8 cellular contexts compared by ENCODE assay signal in the genomic region with DNA sequence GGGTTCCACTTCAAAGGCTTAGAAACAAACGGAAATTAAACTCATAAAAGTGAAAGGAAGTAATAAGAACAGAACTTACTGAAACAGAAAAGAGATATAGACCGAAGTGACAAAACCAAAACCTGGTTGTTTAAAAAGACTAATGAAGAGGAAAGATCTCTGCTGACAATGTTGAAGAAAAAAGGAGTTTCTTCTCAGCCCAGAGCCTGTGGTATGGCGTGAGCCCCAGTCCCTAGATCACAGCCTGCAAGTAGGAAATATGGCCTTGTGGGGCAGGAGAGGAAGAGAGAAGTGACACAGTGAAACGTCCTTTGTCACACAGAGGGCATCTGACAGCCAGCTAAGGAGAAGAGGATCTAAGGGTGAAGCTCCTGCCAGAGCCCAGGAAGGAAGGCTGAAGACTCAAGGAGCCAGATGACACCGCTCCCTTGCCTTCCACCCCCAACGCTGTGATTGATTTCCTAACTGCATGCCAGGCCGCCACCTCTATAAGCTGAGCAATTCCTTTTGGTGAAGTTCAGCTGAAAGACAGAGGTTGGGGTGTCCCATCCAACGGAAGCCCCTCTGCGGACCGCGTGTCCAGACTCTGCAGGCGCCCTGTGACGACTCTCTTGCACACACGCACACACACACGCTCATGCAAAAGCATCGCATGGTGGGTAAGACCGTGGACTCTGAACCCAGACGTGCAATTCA.
DNase-seq lines count a peak whose midpoint lies in the region; ATAC-seq and TF ChIP-seq lines count a peak whose summit lies in the region.

No MANE protein-coding gene starts in this region.

- TF ChIP-seq CTCF in left lung (IDR thresholded peaks at IDR 0.05): no peak

- CTCF ChIA-PET in CD4-positive, alpha-beta memory T cell (lab: Charles Lee; ENCODE audit: partially characterized antibody): interaction anchor here (1.2 kb wide), 1 partner anchor 116 kb away, joined by 3 read pairs; no protein-coding TSS in a partner anchor

- peaks cover 51 to 93% (median 72%) of the 10 kb centered on the region in 4 donors for H3K4me1 Mint-ChIP-seq in CD4-positive, alpha-beta memory T cell

- H3K4me3 ChIP-seq in CD4-positive, alpha-beta memory T cell (ENCODE audit: low read length in 2 of 2): peak overlapping the region; percentile 1 to 34
- no peak overlapping the region for H3K4me3 ChIP-seq in left lung

- DNase-seq in CD4-positive, alpha-beta memory T cell: peak in 2 of 5 donors; percentile 31 to 32
- DNase-seq in SIG-M5 (lab: John Stamatoyannopoulos, UW) (peak; percentile 44), left lung (no peak), anterior cingulate cortex (lab: John Stamatoyannopoulos, UW) (no peak), C1 segment of cervical spinal cord (lab: John Stamatoyannopoulos, UW) (no peak)

- peaks cover 0 to 3% of the 10 kb centered on the region in 2 donors for H3K9me3 ChIP-seq in CD4-positive, alpha-beta memory T cell (ENCODE audit: control insufficient read depth in 1 of 2, low read length in 2 of 2)
- no peaks in the 10 kb centered on the region for H3K9me3 ChIP-seq in left lung

- POLR2A ChIA-PET in CD4-positive, alpha-beta memory T cell (lab: Charles Lee; ENCODE audit: partially characterized antibody): interaction anchor here (0.6 to 2.1 kb wide), 3 partner anchors 15 to 1828 kb away, joined by 3 to 10 read pairs (median 3); a partner anchor contains a TSS

- H3K36me3 Mint-ChIP-seq in CD4-positive, alpha-beta memory T cell: peaks cover 18% of the 10 kb centered on the region in 2 donors

- no peaks in the 10 kb centered on the region for H3K36me3 ChIP-seq in CD4-positive, alpha-beta memory T cell (ENCODE audit: insufficient read depth, low read length)
- H3K36me3 ChIP-seq in left lung: no peaks in the 10 kb centered on the region

- peak overlapping the region; percentile 57 for H3K27ac ChIP-seq in CD4-positive, alpha-beta memory T cell (ENCODE audit: low read depth, low read length)
- peak overlapping the region; percentile 19 to 80 for H3K27ac ChIP-seq in left lung

- ATAC-seq in GM21786 (IDR thresholded peaks at IDR 0.05; ENCODE audit: unreplicated experiment) (peak; percentile 65), left lung (peak; percentile 51), GM19328 (IDR thresholded peaks at IDR 0.05; ENCODE audit: unreplicated experiment) (no peak), HG02973 (IDR thresholded peaks at IDR 0.05; ENCODE audit: unreplicated experiment) (no peak)

- peaks cover 0 to 18% (median 7%) of the 10 kb centered on the region in 8 donors for H3K9me3 Mint-ChIP-seq in CD4-positive, alpha-beta memory T cell

- intact Hi-C loops in CD4-positive, alpha-beta memory T cell (cut with micrococcal nuclease): loop anchor here (10.0 kb wide), 2 partner anchors 365 to 735 kb away; no protein-coding TSS in a partner anchor
- intact Hi-C loops in left lung (cut with DNase I): no loop called here

- H3K4me3 Mint-ChIP-seq in CD4-positive, alpha-beta memory T cell: peak overlapping the region; percentile 78 to 92 (median 84)

- peak overlapping the region; percentile 65 to 97 (median 90) for H3K27ac Mint-ChIP-seq in CD4-positive, alpha-beta memory T cell

- no peaks in the 10 kb centered on the region for H3K27me3 Mint-ChIP-seq in CD4-positive, alpha-beta memory T cell

- H3K27me3 ChIP-seq in CD4-positive, alpha-beta memory T cell (ENCODE audit: insufficient read depth, low read length): no peaks in the 10 kb centered on the region
- H3K27me3 ChIP-seq in left lung: no peaks in the 10 kb centered on the region

- peaks cover 90% of the 10 kb centered on the region for H3K4me1 ChIP-seq in CD4-positive, alpha-beta memory T cell (ENCODE audit: insufficient read depth, low read length)
- peaks cover 13 to 92% of the 10 kb centered on the region in 2 donors for H3K4me1 ChIP-seq in left lung

Comparison
In these comparisons a context has a peak if more than half of its experiments do, and no peak if none do; other contexts are left out.
1. H3K4me3 ChIP-seq: peak in CD4-positive, alpha-beta memory T cell (2 of 2); none in left lung (0 of 2).
2. ATAC-seq: peak in GM21786 (single experiment) and left lung (single experiment); none in GM19328 (single experiment) and HG02973 (single experiment).